ENCODE assay signal across 1 cellular context in genomic region chr19:12828494-12828893, GRCh38.
A peak's percentile ranks its signal among the peaks of the same experiment; 100 is the strongest.
TF ChIP-seq lines count a peak whose summit lies in the region.

No MANE protein-coding gene starts in this region.

TF ChIP-seq in HEK293, 187 proteins besides CTCF, POLR2A, EP300 and RAD21 (continued from another document and continues in another):
- TF ChIP-seq PRDM4 (tag by site-specific recombination; IDR thresholded peaks at IDR 0.05) (no peak), ZNF148 (tag by site-specific recombination; IDR thresholded peaks at IDR 0.05; ENCODE audit: borderline replicate concordance) (no peak), EGR2 (tag by site-specific recombination; IDR thresholded peaks at IDR 0.05; ENCODE audit: low read depth) (peak; percentile 92), ZFP69B (tag by site-specific recombination; IDR thresholded peaks at IDR 0.05) (no peak), SALL2 (tag by site-specific recombination; IDR thresholded peaks at IDR 0.05; ENCODE audit: borderline replicate concordance) (no peak), PRDM2 (tag by site-specific recombination; IDR thresholded peaks at IDR 0.05; ENCODE audit: borderline replicate concordance) (no peak), ZNF112 (tag by site-specific recombination; IDR thresholded peaks at IDR 0.05) (no peak), PRDM10 (tag by site-specific recombination; IDR thresholded peaks at IDR 0.05) (no peak), SP7 (tag by site-specific recombination; IDR thresholded peaks at IDR 0.05) (0 out of 2 replicates have a peak, but pooled peaks have one; percentile 31), ZNF670 (tag by site-specific recombination; IDR thresholded peaks at IDR 0.05; ENCODE audit: low read depth) (no peak), ZBTB10 (tag by site-specific recombination; IDR thresholded peaks at IDR 0.05) (no peak), ZNF626 (tag by site-specific recombination; IDR thresholded peaks at IDR 0.05) (no peak), GLIS2 (tag by site-specific recombination; IDR thresholded peaks at IDR 0.05) (0 out of 2 replicates have a peak, but pooled peaks have one; percentile 23), ZNF175 (tag by site-specific recombination; IDR thresholded peaks at IDR 0.05) (no peak), ZNF350 (tag by site-specific recombination; IDR thresholded peaks at IDR 0.05) (no peak), ZNF768 (tag by site-specific recombination; IDR thresholded peaks at IDR 0.05) (no peak), ZNF776 (tag by site-specific recombination; IDR thresholded peaks at IDR 0.05; ENCODE audit: borderline replicate concordance) (no peak), ZNF341 (tag by site-specific recombination; IDR thresholded peaks at IDR 0.05; ENCODE audit: low read depth) (peak; percentile 83), ZNF692 (tag by site-specific recombination; IDR thresholded peaks at IDR 0.05) (no peak), ZNF223 (tag by site-specific recombination; IDR thresholded peaks at IDR 0.05) (no peak), SCRT2 (tag by site-specific recombination; IDR thresholded peaks at IDR 0.05) (no peak), PRDM1 (tag by site-specific recombination; IDR thresholded peaks at IDR 0.05) (no peak), ZNF792 (tag by site-specific recombination; IDR thresholded peaks at IDR 0.05) (no peak), SCRT1 (tag by site-specific recombination; IDR thresholded peaks at IDR 0.05; ENCODE audit: borderline replicate concordance) (no peak), ZNF561 (tag by site-specific recombination; IDR thresholded peaks at IDR 0.05; ENCODE audit: borderline replicate concordance) (no peak), ZNF571 (tag by site-specific recombination; IDR thresholded peaks at IDR 0.05) (no peak), KLF10 (tag by site-specific recombination; IDR thresholded peaks at IDR 0.05) (no peak), ZNF747 (tag by site-specific recombination; IDR thresholded peaks at IDR 0.05) (no peak), ZNF610 (tag by site-specific recombination; IDR thresholded peaks at IDR 0.05; ENCODE audit: borderline replicate concordance) (peak; percentile 33; the same call in 1 of the 2 replicates), ZNF404 (tag by site-specific recombination; IDR thresholded peaks at IDR 0.05) (no peak), HIC1 (tag by site-specific recombination; IDR thresholded peaks at IDR 0.05) (peak; percentile 60), ZNF621 (tag by site-specific recombination; IDR thresholded peaks at IDR 0.05) (no peak), MZF1 (tag by site-specific recombination; IDR thresholded peaks at IDR 0.05; ENCODE audit: borderline replicate concordance) (no peak), ZNF658 (tag by site-specific recombination; IDR thresholded peaks at IDR 0.05) (no peak), ZNF354C (tag by site-specific recombination; IDR thresholded peaks at IDR 0.05; ENCODE audit: borderline replicate concordance, low read depth) (no peak), ZNF449 (tag by site-specific recombination; IDR thresholded peaks at IDR 0.05) (no peak)
